In the genomic region with DNA sequence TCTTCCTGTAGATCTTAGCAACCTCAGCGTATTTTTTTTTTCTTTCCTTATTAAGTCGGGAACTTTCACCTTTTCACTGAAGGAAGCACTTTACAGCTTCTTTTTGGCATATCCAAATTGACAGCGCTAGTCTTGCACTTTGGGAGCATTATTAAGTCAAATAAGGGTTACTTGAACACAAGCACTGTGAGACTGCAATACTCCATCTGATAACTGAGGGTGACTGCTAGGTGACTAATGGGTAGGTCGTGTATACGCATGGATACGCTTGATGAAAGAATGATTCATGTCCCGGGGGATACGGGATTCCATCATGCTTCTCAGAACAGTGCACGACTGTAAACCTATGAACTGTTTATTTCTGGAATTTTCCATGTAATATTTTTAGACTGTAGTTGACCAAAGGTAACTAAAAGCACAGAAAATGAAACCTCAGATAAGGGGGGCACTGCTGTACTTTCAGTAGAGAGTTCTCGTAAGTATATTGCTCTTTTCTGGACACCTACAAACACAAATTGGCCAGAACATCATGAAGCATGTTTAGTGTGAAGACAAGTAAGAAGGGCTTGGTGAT, we compare ENCODE assay signal across 14 cellular contexts.
DNase-seq lines count a peak whose midpoint lies in the region; TF ChIP-seq lines count a peak whose summit lies in the region.
"Had no signal": no experiment of that assay in that cellular context is flagged by ENCODE, and none has a peak within 500 bp of the region (broad histone marks: within the 10 kb centered on the region; RNA-seq: fewer than 3 reads in every experiment).

No MANE protein-coding gene starts in this region.

- no peaks in the 10 kb centered on the region for H3K36me3 ChIP-seq in transverse colon
- H3K36me3 ChIP-seq: neural progenitor cell, Peyer's patch had no signal

- in situ Hi-C loops in transverse colon (cut with MboI; ENCODE audit: low pct_ligation_motif_present in 1 of 4, low pct_unique_long_range_greater_than_20kb in 1 of 4, low sequenced_read_pairs in 3 of 4) = no loop called here

- no peak for TF ChIP-seq EP300 in transverse colon (IDR thresholded peaks at IDR 0.05; ENCODE audit: low read depth)

- TF ChIP-seq POLR2A in transverse colon (IDR thresholded peaks at IDR 0.05) = no peak

- peak; percentile 90 for DNase-seq in EL
- DNase-seq in RKO (ENCODE audit: low spot score) = peak; percentile 91
- DNase-seq in epithelial cell of proximal tubule (ENCODE audit: low read depth) = peak; percentile 85
- DNase-seq in retinal pigment epithelial cell (ENCODE audit: low read depth) = peak; percentile 61
- DNase-seq in transverse colon = no peak
- DNase-seq in NK-92 (lab: John Stamatoyannopoulos, UW; ENCODE audit: unreplicated experiment) = no peak
- DNase-seq in NCI-H1048 (lab: John Stamatoyannopoulos, UW) = no peak
- DNase-seq in NCI-H526 (lab: John Stamatoyannopoulos, UW) = no peak
- DNase-seq: DND-41; effector CD8-positive, alpha-beta T cell; kidney; NCI-H187; Peyer's patch had no signal

- no peaks in the 10 kb centered on the region for H3K4me1 ChIP-seq in transverse colon
- H3K4me1 ChIP-seq: Peyer's patch had no signal

- no peaks in the 10 kb centered on the region for H3K9me3 ChIP-seq in transverse colon
- H3K9me3 ChIP-seq: Peyer's patch had no signal

- intact Hi-C loops in transverse colon (cut with DNase I; ENCODE audit: low total_unique reads) = no loop called here

- no peak overlapping the region for H3K27ac ChIP-seq in transverse colon
- H3K27ac ChIP-seq: neural progenitor cell, Peyer's patch had no signal

- no peaks in the 10 kb centered on the region for H3K27me3 ChIP-seq in transverse colon
- H3K27me3 ChIP-seq: neural progenitor cell, Peyer's patch had no signal

- no peak for TF ChIP-seq CTCF in epithelial cell of proximal tubule (conservative IDR thresholded peaks at IDR 0.05; ENCODE audit: low read depth, low read length)
- no peak for TF ChIP-seq CTCF in retinal pigment epithelial cell (conservative IDR thresholded peaks at IDR 0.05; ENCODE audit: low read depth, low read length)
- TF ChIP-seq CTCF in transverse colon (IDR thresholded peaks at IDR 0.05) = no peak

- H3K4me3 ChIP-seq in epithelial cell of proximal tubule (ENCODE audit: low read depth, low read length) (no peak overlapping the region), retinal pigment epithelial cell (ENCODE audit: low read length) (no peak overlapping the region), transverse colon (no peak overlapping the region)
- H3K4me3 ChIP-seq: neural progenitor cell, Peyer's patch had no signal

- WGBS in transverse colon (ENCODE audit: low coverage in 1 of 2), 2 donors = 82 to 92% methylated on average over 10 of the region's 10 CpGs

Comparison
In these comparisons a context has a peak if more than half of its experiments do, and no peak if none do; other contexts are left out.
1. DNase-seq: peak in EL (single experiment), RKO (single experiment), epithelial cell of proximal tubule (single experiment) and retinal pigment epithelial cell (single experiment); none in transverse colon (single experiment), NK-92 (single experiment), NCI-H1048 (single experiment) and NCI-H526 (0 of 2).